ENCODE assay signal across 7 cellular contexts in the genomic region with DNA sequence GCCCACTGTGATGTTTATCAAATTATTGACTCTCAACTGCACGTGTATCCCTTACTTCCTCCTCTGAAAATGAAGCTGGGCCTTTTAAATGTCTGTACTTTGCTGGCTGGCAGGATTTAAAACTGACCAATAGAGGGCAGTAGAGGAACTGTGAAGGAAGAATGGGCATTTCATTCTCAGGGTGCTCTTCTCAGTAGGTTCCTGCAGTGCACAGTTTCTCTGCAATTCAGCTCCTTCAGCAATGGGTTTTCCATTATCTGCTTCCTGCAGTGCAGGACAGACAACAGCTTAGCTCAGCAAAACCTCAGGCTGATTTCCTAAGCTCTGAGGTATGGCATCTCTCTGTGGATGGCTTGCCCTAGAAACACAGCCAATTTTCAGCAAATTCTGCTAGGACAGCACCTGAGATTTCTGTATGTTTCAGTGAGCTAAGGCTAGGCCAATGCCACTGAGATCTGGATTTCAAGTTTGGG.
DNase-seq lines count a peak whose midpoint lies in the region; ATAC-seq, FAIRE-seq and TF ChIP-seq lines count a peak whose summit lies in the region.

No MANE protein-coding gene starts in this region.

- H3K23ac ChIP-seq in H1 (ENCODE audit: insufficient read length): no peak overlapping the region

- ATAC-seq in GM21723 (IDR thresholded peaks at IDR 0.05; ENCODE audit: unreplicated experiment): peak; percentile 93

- no peak overlapping the region for H3K4me3 ChIP-seq in Karpas-422 (ENCODE audit: low read length)
- no peak overlapping the region for H3K4me3 ChIP-seq in H1 (ENCODE audit: extremely low read depth in 1 of 4, insufficient read depth in 2 of 4, low read depth in 3 of 4, low read length in 4 of 4)

- H2BK20ac ChIP-seq in H1 (ENCODE audit: low read length): no peak overlapping the region

- H3K9me2 ChIP-seq in Karpas-422 (replicated peaks; ENCODE audit: insufficient read depth, low read length): no peaks in the 10 kb centered on the region

- no peak overlapping the region; the same call in 1 of the 2 replicates for H2BK5ac ChIP-seq in H1 (ENCODE audit: low read depth, low read length)

- 12% methylated on average over 1 of the region's 1 CpG; no CpG with 5 or more reads in 1 of the 2 experiments for WGBS in H1 (ENCODE audit: extremely low coverage in 1 of 2, insufficient coverage in 1 of 2, insufficient read length in 1 of 2, insufficient replicate concordance in 2 of 2, low coverage in 1 of 2, low lambda C conversion rate in 2 of 2, missing lambda C conversion rate in 1 of 2), 2 experiments

- no peaks in the 10 kb centered on the region for H3K36me3 Mint-ChIP-seq in osteocyte (ENCODE audit: unreplicated experiment)

- H3K36me3 ChIP-seq in Karpas-422 (ENCODE audit: insufficient read depth, low read length) (no peaks in the 10 kb centered on the region), H1 (ENCODE audit: control insufficient read depth in 2 of 4, insufficient read depth in 4 of 4, low read length in 3 of 4) (no peaks in the 10 kb centered on the region)

- H2BK120ac ChIP-seq in H1 (replicated peaks; ENCODE audit: low read depth, low read length): no peak overlapping the region

- H3K9me3 ChIP-seq in Karpas-422 (ENCODE audit: low read length) (no peaks in the 10 kb centered on the region), H1 (ENCODE audit: insufficient read depth in 2 of 2, low read depth in 1 of 2, low read length in 1 of 2) (no peaks in the 10 kb centered on the region)

- POLR2A ChIA-PET in H1 (lab: Charles Lee; ENCODE audit: partially characterized antibody): no interaction called here

- FAIRE-seq in H1 (lab: Jason Lieb, UNC): peak; percentile 93

- TF ChIP-seq EP300 in H1 (IDR thresholded peaks at IDR 0.05; ENCODE audit: borderline replicate concordance in 1 of 2, low read depth in 2 of 2, low read length in 2 of 2): no peak

- H2BK12ac ChIP-seq in H1 (ENCODE audit: low read depth, low read length): no peak overlapping the region; the same call in 1 of the 2 replicates

- no peak overlapping the region for H2BK15ac ChIP-seq in H1 (ENCODE audit: low read length)

- no peak overlapping the region for H4K91ac ChIP-seq in H1 (replicated peaks; ENCODE audit: insufficient read length, low read length)

- peak; percentile 78 for TF ChIP-seq CTCF in GM10266 (IDR thresholded peaks at IDR 0.05; ENCODE audit: control insufficient read depth, insufficient read depth, low read depth, missing control alignments)
- TF ChIP-seq CTCF in H1 (IDR thresholded peaks at IDR 0.05; ENCODE audit: control extremely low read depth in 1 of 3, insufficient read depth in 1 of 3, low read depth in 1 of 3, low read length in 3 of 3): peak in 2 of 3 experiments; percentile 75 to 91; a peak in 3 of 4 replicates
- TF ChIP-seq CTCF in osteocyte (IDR thresholded peaks at IDR 0.05): peak; percentile 74

- H2AK5ac ChIP-seq in H1 (ENCODE audit: low read depth, low read length): no peak overlapping the region

- no peaks in the 10 kb centered on the region for H3K4me1 Mint-ChIP-seq in osteocyte (ENCODE audit: unreplicated experiment)

- peak; percentile 84 to 90 for TF ChIP-seq RAD21 in H1 (IDR thresholded peaks at IDR 0.05 in 1 of 2, conservative IDR thresholded peaks at IDR 0.05 in 1 of 2; ENCODE audit: low read depth in 2 of 2, low read length in 2 of 2)

- no peaks in the 10 kb centered on the region for H3K27me3 ChIP-seq in Karpas-422 (ENCODE audit: low read length)
- no peaks in the 10 kb centered on the region for H3K27me3 ChIP-seq in H1 (replicated peaks in 1 of 4; ENCODE audit: control insufficient read depth in 3 of 4, extremely low read depth in 1 of 4, insufficient read depth in 3 of 4, low read length in 3 of 4)

- H4K5ac ChIP-seq in H1 (ENCODE audit: insufficient read length, low read depth, low read length): no peak overlapping the region

- H2AFZ ChIP-seq in Karpas-422 (ENCODE audit: low read length): 0 out of 2 replicates have a peak overlapping the region, but pooled peaks have one; percentile 14
- peak overlapping the region; percentile 83 for H2AFZ ChIP-seq in H1 (ENCODE audit: low read length)

- TF ChIP-seq POLR2A in H1 (IDR thresholded peaks at IDR 0.05; ENCODE audit: control extremely low read depth in 1 of 2, low read depth in 2 of 2, low read length in 2 of 2): no peak

- H3K18ac ChIP-seq in H1 (ENCODE audit: extremely low read depth, low read length): peak overlapping the region; percentile 17; the same call in 1 of the 2 replicates

- no peaks in the 10 kb centered on the region for H3K79me1 ChIP-seq in H1 (ENCODE audit: low read depth, low read length)

- H3K4me2 ChIP-seq in Karpas-422 (ENCODE audit: low read depth, low read length, poor library complexity, severe bottlenecking) (no peak overlapping the region), H1 (ENCODE audit: insufficient read depth in 1 of 2, low read depth in 2 of 2, low read length in 2 of 2) (no peak overlapping the region)

- no peak overlapping the region for H3K14ac ChIP-seq in H1 (ENCODE audit: insufficient read length)

- H3K9ac ChIP-seq in Karpas-422 (ENCODE audit: low read length) (no peak overlapping the region), H1 (replicated peaks in 1 of 4; ENCODE audit: extremely low read depth in 1 of 4, low read depth in 3 of 4, low read length in 3 of 4) (no peak overlapping the region)

- H3K4me3 Mint-ChIP-seq in osteocyte (ENCODE audit: unreplicated experiment): no peak overlapping the region

- H4K20me1 ChIP-seq in Karpas-422 (ENCODE audit: insufficient read depth, low read depth, low read length): no peaks in the 10 kb centered on the region
- no peaks in the 10 kb centered on the region for H4K20me1 ChIP-seq in H1 (replicated peaks in 1 of 2; ENCODE audit: control insufficient read depth in 1 of 2, insufficient read depth in 2 of 2, low read length in 2 of 2)

- H4K8ac ChIP-seq in H1 (ENCODE audit: extremely low read depth, insufficient read depth, low read length): no peak overlapping the region

- no peak overlapping the region for H3K56ac ChIP-seq in H1 (replicated peaks; ENCODE audit: insufficient read length, low read depth, low read length)

- H3K27ac ChIP-seq in Karpas-422 (ENCODE audit: low read length) (no peak overlapping the region), H1 (ENCODE audit: low read depth, low read length) (no peak overlapping the region)

- no peaks in the 10 kb centered on the region for H3K9me3 Mint-ChIP-seq in osteocyte (ENCODE audit: unreplicated experiment)

- DNase-seq in GM10266 (ENCODE audit: extremely low spot score): peak; percentile 33
- peak; percentile 93 for DNase-seq in Karpas-422
- DNase-seq in OCI-M2 (lab: John Stamatoyannopoulos, UW; ENCODE audit: unreplicated experiment): peak; percentile 20
- peak; percentile 13 to 51 for DNase-seq in H1 (ENCODE audit: low read depth in 1 of 2, low spot score in 2 of 2)
- DNase-seq in osteocyte (ENCODE audit: extremely low spot score, unreplicated experiment): no peak
- no peak for DNase-seq in stimulated activated CD4-positive, alpha-beta T cell treated with anti-CD3 and anti-CD28 coated beads, Interleukin-15, amount 100 ng/mL, for 24 hours

- H3K79me2 ChIP-seq in Karpas-422 (ENCODE audit: low read length): no peaks in the 10 kb centered on the region
- H3K79me2 ChIP-seq in H1 (ENCODE audit: control insufficient read depth in 1 of 2, insufficient read depth in 2 of 2, low read length in 2 of 2): no peaks in the 10 kb centered on the region

- no peaks in the 10 kb centered on the region for H3K23me2 ChIP-seq in H1 (ENCODE audit: low read depth, low read length)

- no peak overlapping the region for H3K27ac Mint-ChIP-seq in osteocyte (ENCODE audit: unreplicated experiment)

- H3K4me1 ChIP-seq in Karpas-422 (ENCODE audit: low read length): no peaks in the 10 kb centered on the region
- H3K4me1 ChIP-seq in H1 (replicated peaks in 1 of 4; ENCODE audit: control insufficient read depth in 3 of 4, insufficient read depth in 4 of 4, low read length in 3 of 4): peaks cover 0 to 3% (median 0%) of the 10 kb centered on the region in 4 experiments; a peak in 3 of 7 replicates

- no peaks in the 10 kb centered on the region for H3K27me3 Mint-ChIP-seq in osteocyte (ENCODE audit: unreplicated experiment)

- H3K4ac ChIP-seq in H1 (replicated peaks; ENCODE audit: insufficient read length, low read depth, low read length): no peak overlapping the region

- CTCF ChIA-PET in H1 (lab: Charles Lee; ENCODE audit: partially characterized antibody): interaction anchor here (0.6 to 1.8 kb wide), 49 partner anchors 9 to 604 kb away, joined by 3 to 25 read pairs (median 4); partner anchors contain the start of gene PRDM9

TF ChIP-seq in H1, 55 proteins besides CTCF, POLR2A, EP300 and RAD21:
- TF ChIP-seq MAX (IDR thresholded peaks at IDR 0.05) (no peak), HDAC2 (IDR thresholded peaks at IDR 0.05; ENCODE audit: borderline replicate concordance in 1 of 2, low read depth in 2 of 2, low read length in 2 of 2) (peak in 1 of 2 experiments; percentile 79; a peak in 1 of 4 replicates), NANOG (IDR thresholded peaks at IDR 0.05; ENCODE audit: insufficient read depth, low read depth, low read length, poor library complexity, severe bottlenecking) (peak; percentile 25), MAFK (IDR thresholded peaks at IDR 0.05; ENCODE audit: low read depth, low read length) (peak; percentile 57; the same call in 1 of the 2 replicates), EGR1 (IDR thresholded peaks at IDR 0.05; ENCODE audit: borderline replicate concordance, low read depth, low read length) (peak; percentile 37; the same call in 1 of the 2 replicates), YY1 (IDR thresholded peaks at IDR 0.05; ENCODE audit: low read depth, low read length) (0 out of 2 replicates have a peak, but pooled peaks have one; percentile 52)
TF ChIP-seq in H1: peak in this region for 5.

Comparison
In these comparisons a context has a peak if more than half of its experiments do, and no peak if none do; other contexts are left out.
1. DNase-seq: peak in GM10266 (single experiment), Karpas-422 (single experiment), OCI-M2 (single experiment) and H1 (2 of 2); none in osteocyte (single experiment) and stimulated activated CD4-positive, alpha-beta T cell treated with anti-CD3 and anti-CD28 coated beads, Interleukin-15, amount 100 ng/mL, for 24 hours (single experiment).
2. Peak in every context shown above with its lines, with median percentiles within 50 percentile points of each other: CTCF ChIP-seq.